Comparison of ENCODE assay signal across 1 cellular context in the genomic region with DNA sequence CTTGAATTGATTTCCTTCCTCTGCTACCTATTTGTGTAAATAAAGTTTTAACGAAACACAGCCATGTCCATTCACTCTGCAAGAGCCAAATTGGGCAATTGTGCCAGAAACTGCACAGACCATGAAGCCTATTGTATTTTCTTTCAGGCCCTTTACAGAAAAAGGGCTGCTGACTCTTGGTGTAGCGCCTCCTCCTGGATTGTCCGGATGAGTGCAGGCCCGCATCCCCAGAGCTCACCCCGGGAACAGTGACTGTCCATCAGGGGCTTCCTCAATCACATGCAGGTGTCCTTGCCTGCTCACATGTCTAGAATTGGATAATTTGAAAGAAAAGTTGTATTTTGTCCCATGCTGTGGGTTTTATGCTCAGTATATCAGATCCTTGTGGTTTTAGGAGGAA.
TF ChIP-seq lines count a peak whose summit lies in the region.

No MANE protein-coding gene starts in this region.

TF ChIP-seq in GM23338, 12 proteins besides CTCF, POLR2A, EP300 and RAD21:
- TF ChIP-seq ZNF462 (CRISPR knock-in tag; IDR thresholded peaks at IDR 0.05) = no peak
- no peak for TF ChIP-seq ETS1 (IDR thresholded peaks at IDR 0.05)
- no peak for TF ChIP-seq POLR2AphosphoS5 (IDR thresholded peaks at IDR 0.05; ENCODE audit: low read depth)
- TF ChIP-seq JUNB (IDR thresholded peaks at IDR 0.05; ENCODE audit: unreplicated experiment) = no peak
- TF ChIP-seq ZNF331 (CRISPR knock-in tag; IDR thresholded peaks at IDR 0.05; ENCODE audit: low read depth) = no peak
- no peak for TF ChIP-seq NANOG (IDR thresholded peaks at IDR 0.05; ENCODE audit: borderline replicate concordance)
- TF ChIP-seq EZH2 (IDR thresholded peaks at IDR 0.05; ENCODE audit: low read depth, unreplicated experiment) = no peak
- TF ChIP-seq, protein P1, sequence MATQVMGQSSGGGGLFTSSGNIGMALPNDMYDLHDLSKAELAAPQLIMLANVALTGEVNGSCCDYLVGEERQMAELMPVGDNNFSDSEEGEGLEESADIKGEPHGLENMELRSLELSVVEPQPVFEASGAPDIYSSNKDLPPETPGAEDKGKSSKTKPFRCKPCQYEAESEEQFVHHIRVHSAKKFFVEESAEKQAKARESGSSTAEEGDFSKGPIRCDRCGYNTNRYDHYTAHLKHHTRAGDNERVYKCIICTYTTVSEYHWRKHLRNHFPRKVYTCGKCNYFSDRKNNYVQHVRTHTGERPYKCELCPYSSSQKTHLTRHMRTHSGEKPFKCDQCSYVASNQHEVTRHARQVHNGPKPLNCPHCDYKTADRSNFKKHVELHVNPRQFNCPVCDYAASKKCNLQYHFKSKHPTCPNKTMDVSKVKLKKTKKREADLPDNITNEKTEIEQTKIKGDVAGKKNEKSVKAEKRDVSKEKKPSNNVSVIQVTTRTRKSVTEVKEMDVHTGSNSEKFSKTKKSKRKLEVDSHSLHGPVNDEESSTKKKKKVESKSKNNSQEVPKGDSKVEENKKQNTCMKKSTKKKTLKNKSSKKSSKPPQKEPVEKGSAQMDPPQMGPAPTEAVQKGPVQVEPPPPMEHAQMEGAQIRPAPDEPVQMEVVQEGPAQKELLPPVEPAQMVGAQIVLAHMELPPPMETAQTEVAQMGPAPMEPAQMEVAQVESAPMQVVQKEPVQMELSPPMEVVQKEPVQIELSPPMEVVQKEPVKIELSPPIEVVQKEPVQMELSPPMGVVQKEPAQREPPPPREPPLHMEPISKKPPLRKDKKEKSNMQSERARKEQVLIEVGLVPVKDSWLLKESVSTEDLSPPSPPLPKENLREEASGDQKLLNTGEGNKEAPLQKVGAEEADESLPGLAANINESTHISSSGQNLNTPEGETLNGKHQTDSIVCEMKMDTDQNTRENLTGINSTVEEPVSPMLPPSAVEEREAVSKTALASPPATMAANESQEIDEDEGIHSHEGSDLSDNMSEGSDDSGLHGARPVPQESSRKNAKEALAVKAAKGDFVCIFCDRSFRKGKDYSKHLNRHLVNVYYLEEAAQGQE (IDR thresholded peaks at IDR 0.05; ENCODE audit: unreplicated experiment) = no peak
- TF ChIP-seq ZNF114 (CRISPR knock-in tag; IDR thresholded peaks at IDR 0.05) = no peak
- no peak for TF ChIP-seq STAT1 (IDR thresholded peaks at IDR 0.05; ENCODE audit: unreplicated experiment)
- TF ChIP-seq CREB1 (CRISPR knock-in tag; IDR thresholded peaks at IDR 0.05; ENCODE audit: low read depth) = no peak
- no peak for TF ChIP-seq EZH2phosphoT487 (IDR thresholded peaks at IDR 0.05; ENCODE audit: unreplicated experiment)
